34 cellular contexts compared by ENCODE assay signal in genomic region chr3:70233812-70234211, GRCh38.
"Had no signal": no experiment of that assay in that cellular context is flagged by ENCODE, and none has a peak within 500 bp of the region (broad histone marks: within the 10 kb centered on the region; RNA-seq: fewer than 3 reads in every experiment).

No MANE protein-coding gene starts in this region.

- H3K4me3 ChIP-seq: adrenal gland, body of pancreas, breast epithelium had no signal

- DNase-seq: activated B cell treated with CpG ODN at 0.5 μM for 24 hours; activated CD4-positive, alpha-beta memory T cell treated with anti-CD3 and anti-CD28 coated beads for 36 hours; activated CD4-positive, alpha-beta T cell treated with anti-CD3 and anti-CD28 coated beads for 1 hour; activated CD4-positive, alpha-beta T cell treated with anti-CD3 and anti-CD28 coated beads for 36 hours; activated CD4-positive, alpha-beta T cell treated with anti-CD3 and anti-CD28 coated beads, Interleukin-2, amount 10 ng/mL, durations not matched to agents 24 days and 14 days; activated CD4-positive, alpha-beta T cell treated with anti-CD3 and anti-CD28 coated beads, Interleukin-2, amount 50 U/mL, for 1 hour; activated CD4-positive, alpha-beta T cell treated with anti-CD3 and anti-CD28 coated beads, Interleukin-2, amount 50 U/mL, for 4 hours; activated CD8-positive, alpha-beta memory T cell treated with anti-CD3 and anti-CD28 coated beads, Interleukin-2, amount 50 U/mL, for 4 hours; activated CD8-positive, alpha-beta T cell treated with anti-CD3 and anti-CD28 coated beads for 36 hours; activated effector memory CD4-positive, alpha-beta T cell treated with anti-CD3 and anti-CD28 coated beads, Interleukin-2, amount 50 U/mL, for 16 hours; activated gamma-delta T cell treated with Interleukin-2 at 50 U/mL for 16 hours; activated naive CD4-positive, alpha-beta T cell; activated naive CD4-positive, alpha-beta T cell treated with anti-CD3 and anti-CD28 coated beads for 36 hours; activated naive CD4-positive, alpha-beta T cell treated with anti-CD3 and anti-CD28 coated beads, Interleukin-2, amount 50 U/mL, for 16 hours; activated naive CD8-positive, alpha-beta T cell treated with anti-CD3 and anti-CD28 coated beads for 36 hours; activated T-cell treated with anti-CD3 and anti-CD28 coated beads for 4 hours; activated T-cell treated with anti-CD3 and anti-CD28 coated beads, Interleukin-2, amount 50 U/mL, for 1 hour; activated T-cell treated with anti-CD3 and anti-CD28 coated beads, Interleukin-2, amount 50 U/mL, for 4 hours; activated T-cell treated with anti-CD3 and anti-CD28 coated beads, Interleukin-2, amount 50 U/mL, for 72 hours; adrenal gland; amniotic stem cell; aorta; body of pancreas; brain microvascular endothelial cell; central memory CD4-positive, alpha-beta T cell; T-helper 2 cell; T-helper 9 cell had no signal

- H3K27me3 ChIP-seq: adrenal gland, body of pancreas, brain microvascular endothelial cell, breast epithelium had no signal

- H3K27ac ChIP-seq: adrenal gland, body of pancreas, brain microvascular endothelial cell, breast epithelium, VCaP had no signal

- ATAC-seq: activated CD4-positive, alpha-beta T cell treated with anti-CD3 and anti-CD28 coated beads for 36 hours; activated CD4-positive, CD25-positive, alpha-beta regulatory T cell treated with anti-CD3 and anti-CD28 coated beads, Interleukin-2, amount 50 U/mL, for 24 hours; activated CD8-positive, alpha-beta T cell treated with anti-CD3 and anti-CD28 coated beads for 36 hours; activated naive CD4-positive, alpha-beta T cell treated with anti-CD3 and anti-CD28 coated beads, Interleukin-2, amount 50 U/mL, for 72 hours; activated T-cell treated with anti-CD3 and anti-CD28 coated beads, Interleukin-2, amount 50 U/mL, for 4 hours; activated T-cell treated with anti-CD3 and anti-CD28 coated beads, Interleukin-2, amount 50 U/mL, for 72 hours; activated T-helper 17 cell treated with anti-CD3 and anti-CD28 coated beads, Interleukin-2, amount 50 U/mL, for 72 hours; body of pancreas had no signal

- H3K36me3 ChIP-seq: adrenal gland, brain microvascular endothelial cell, breast epithelium had no signal

- H3K4me1 ChIP-seq: adrenal gland, body of pancreas, breast epithelium had no signal

- FAIRE-seq: astrocyte, TTC549 had no signal

- H3K9me3 ChIP-seq: adrenal gland, body of pancreas, breast epithelium had no signal
